In the genomic region with DNA sequence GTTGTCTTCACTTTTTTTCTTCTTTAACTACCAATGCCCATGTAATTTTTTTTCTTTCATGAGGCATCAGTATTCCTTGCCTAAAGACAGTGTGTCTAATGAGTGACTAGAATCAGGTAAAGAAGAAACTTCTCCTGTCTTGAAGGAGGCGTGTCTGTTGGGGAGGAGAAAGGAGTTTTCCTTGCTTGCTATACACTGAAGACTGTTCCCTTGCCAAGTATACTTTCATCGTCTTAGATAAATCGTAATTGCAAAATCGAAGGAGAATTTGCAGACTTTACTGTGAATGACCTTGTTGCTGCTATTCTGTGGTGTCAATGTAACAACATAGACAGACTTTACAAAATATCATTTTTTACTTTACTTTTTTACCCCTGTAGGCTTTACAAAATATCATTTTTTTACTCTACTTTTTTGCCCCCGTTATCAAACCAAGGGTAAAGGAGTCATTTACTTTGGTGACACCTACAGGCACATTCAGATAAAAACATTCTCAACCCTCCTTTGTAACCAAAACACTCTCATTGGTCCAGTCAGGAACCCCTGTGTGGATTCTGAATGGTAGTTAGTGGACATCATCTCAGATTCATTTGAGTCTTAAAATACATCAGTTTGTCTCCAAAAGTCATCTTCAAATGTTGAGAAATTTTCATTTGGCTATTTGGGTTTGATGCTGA, we compare ENCODE assay signal across 8 cellular contexts.
A peak's percentile ranks its signal among the peaks of the same experiment; 100 is the strongest.
DNase-seq lines count a peak whose midpoint lies in the region; ATAC-seq, FAIRE-seq and TF ChIP-seq lines count a peak whose summit lies in the region.

No MANE protein-coding gene starts in this region.

- no peak for TF ChIP-seq POLR2A in breast epithelium (IDR thresholded peaks at IDR 0.05)

- CTCF ChIA-PET in MCF 10A (lab: Yijun Ruan, JAX): interaction anchor here (0.7 to 2.5 kb wide), 8 partner anchors 10 to 547 kb away, joined by 3 to 21 read pairs (median 3); no protein-coding TSS in a partner anchor

- H3K27ac ChIP-seq in breast epithelium (no peak overlapping the region), astrocyte (ENCODE audit: low read depth, low read length) (peak overlapping the region; percentile 84), osteoblast (ENCODE audit: low read depth, low read length) (peak overlapping the region; percentile 89)

- H3K4me2 ChIP-seq in astrocyte (ENCODE audit: low read length) (no peak overlapping the region), osteoblast (ENCODE audit: insufficient read depth, low read length) (no peak overlapping the region)

- H3K4me1 Mint-ChIP-seq in MCF 10A (ENCODE audit: insufficient read depth, unreplicated experiment) (peaks cover 45% of the 10 kb centered on the region), astrocyte (ENCODE audit: low read depth, unreplicated experiment) (peaks cover 25% of the 10 kb centered on the region)
- H3K4me1 Mint-ChIP-seq in activated T-helper 1 cell treated with anti-CD3 and anti-CD28 coated beads, Interleukin-12 subunit alpha, Interleukin-12 subunit beta, Interleukin-2, Interleukin-4 antibody, amounts not matched to agents 30 ng/mL and 10 ng/mL and 1 ng/mL, durations not matched to agents 14 hours and 24 hours and 36 hours (ENCODE audit: low read depth): peaks cover 10% of the 10 kb centered on the region

- TF ChIP-seq CTCF in MCF 10A (IDR thresholded peaks at IDR 0.05; ENCODE audit: unreplicated experiment) (peak; percentile 17), breast epithelium (IDR thresholded peaks at IDR 0.05) (peak in 1 of 3 donors; percentile 21), astrocyte (IDR thresholded peaks at IDR 0.05; ENCODE audit: insufficient read depth, low read depth, low read length) (no peak), osteoblast (IDR thresholded peaks at IDR 0.05; ENCODE audit: extremely low read depth, low read depth, low read length) (peak; percentile 43)

- DNase-seq in MCF 10A (ENCODE audit: unreplicated experiment) (peak; percentile 44), breast epithelium (ENCODE audit: low spot score in 2 of 2) (no peak), astrocyte (ENCODE audit: low read depth) (no peak), osteoblast (ENCODE audit: insufficient read length, low spot score, missing footprints) (peak; percentile 17), NCI-H1694 (lab: John Stamatoyannopoulos, UW) (no peak), posterior cingulate gyrus (no peak)
- no peak for DNase-seq in activated T-helper 1 cell treated with anti-CD3 and anti-CD28 coated beads, Interleukin-12 subunit alpha, Interleukin-12 subunit beta, Interleukin-2, Interleukin-4 antibody, amounts not matched to agents 30 ng/mL and 10 ng/mL and 1 ng/mL, durations not matched to agents 14 hours and 24 hours and 36 hours (ENCODE audit: low spot score)

- peak overlapping the region; percentile 52 for H3K27ac Mint-ChIP-seq in MCF 10A (ENCODE audit: low read depth, unreplicated experiment)
- H3K27ac Mint-ChIP-seq in astrocyte (ENCODE audit: unreplicated experiment): no peak overlapping the region
- no peak overlapping the region for H3K27ac Mint-ChIP-seq in activated T-helper 1 cell treated with anti-CD3 and anti-CD28 coated beads, Interleukin-12 subunit alpha, Interleukin-12 subunit beta, Interleukin-2, Interleukin-4 antibody, amounts not matched to agents 30 ng/mL and 10 ng/mL and 1 ng/mL, durations not matched to agents 14 hours and 24 hours and 36 hours

- no peak overlapping the region for H3K4me3 ChIP-seq in breast epithelium
- H3K4me3 ChIP-seq in astrocyte (ENCODE audit: insufficient read depth, low read depth, low read length): no peak overlapping the region
- H3K4me3 ChIP-seq in osteoblast (ENCODE audit: insufficient read depth, low read length): no peak overlapping the region

- no peaks in the 10 kb centered on the region for H3K27me3 ChIP-seq in breast epithelium
- no peaks in the 10 kb centered on the region for H3K27me3 ChIP-seq in astrocyte (ENCODE audit: insufficient read depth, low read length)
- H3K27me3 ChIP-seq in osteoblast (ENCODE audit: insufficient read depth, low read length): no peaks in the 10 kb centered on the region

- FAIRE-seq in astrocyte (lab: Jason Lieb, UNC): peak; percentile 23

- intact Hi-C loops in MCF 10A (cut with micrococcal nuclease) (loop anchor here (1.0 to 10.0 kb wide), 5 partner anchors 69 to 606 kb away; no protein-coding TSS in a partner anchor), breast epithelium (cut with DNase I; ENCODE audit: low total_unique reads) (no loop called here), posterior cingulate gyrus (cut with DNase I) (loop anchor here (2.0 kb wide), 1 partner anchor 548 kb away; no protein-coding TSS in a partner anchor)
- intact Hi-C loops in activated T-helper 1 cell treated with anti-CD3 and anti-CD28 coated beads, Interleukin-12 subunit alpha, Interleukin-12 subunit beta, Interleukin-2, Interleukin-4 antibody, amounts not matched to agents 30 ng/mL and 10 ng/mL and 1 ng/mL, durations not matched to agents 14 hours and 24 hours and 36 hours (cut with micrococcal nuclease): loop anchor here (1.0 to 5.0 kb wide), 2 partner anchors 224 to 549 kb away; no protein-coding TSS in a partner anchor

- no peaks in the 10 kb centered on the region for H3K36me3 ChIP-seq in breast epithelium
- no peaks in the 10 kb centered on the region for H3K36me3 ChIP-seq in astrocyte (ENCODE audit: insufficient read depth, low read length)
- H3K36me3 ChIP-seq in osteoblast (ENCODE audit: insufficient read depth, low read length): no peaks in the 10 kb centered on the region

- H4K20me1 ChIP-seq in astrocyte (ENCODE audit: insufficient read depth, low read length) (no peaks in the 10 kb centered on the region), osteoblast (ENCODE audit: insufficient read depth, low read length) (no peaks in the 10 kb centered on the region)

- H2AFZ ChIP-seq in astrocyte (ENCODE audit: low read depth, low read length) (peak overlapping the region; percentile 23), osteoblast (ENCODE audit: low read length) (no peak overlapping the region)

- H3K4me3 Mint-ChIP-seq in MCF 10A (ENCODE audit: unreplicated experiment): no peak overlapping the region
- no peak overlapping the region for H3K4me3 Mint-ChIP-seq in astrocyte (ENCODE audit: unreplicated experiment)
- no peak overlapping the region for H3K4me3 Mint-ChIP-seq in activated T-helper 1 cell treated with anti-CD3 and anti-CD28 coated beads, Interleukin-12 subunit alpha, Interleukin-12 subunit beta, Interleukin-2, Interleukin-4 antibody, amounts not matched to agents 30 ng/mL and 10 ng/mL and 1 ng/mL, durations not matched to agents 14 hours and 24 hours and 36 hours

- H3K4me1 ChIP-seq in breast epithelium (peaks cover 0 to 5% of the 10 kb centered on the region in 2 donors), astrocyte (ENCODE audit: insufficient read depth, low read length) (peaks cover 33% of the 10 kb centered on the region), osteoblast (ENCODE audit: insufficient read depth, low read length) (peaks cover 42% of the 10 kb centered on the region)

- POLR2A ChIA-PET in MCF 10A (lab: Yijun Ruan, JAX): interaction anchor here (0.7 to 2.6 kb wide), 5 partner anchors 9 to 229 kb away, joined by 3 to 16 read pairs (median 4); no protein-coding TSS in a partner anchor

- H3K79me2 ChIP-seq in astrocyte (ENCODE audit: insufficient read depth, low read length) (no peaks in the 10 kb centered on the region), osteoblast (ENCODE audit: insufficient read depth, low read length) (no peaks in the 10 kb centered on the region)

- H3K9ac ChIP-seq in astrocyte (ENCODE audit: low read length): peak overlapping the region; percentile 45

- peaks cover 7% of the 10 kb centered on the region for H3K9me3 Mint-ChIP-seq in MCF 10A (ENCODE audit: unreplicated experiment)
- H3K9me3 Mint-ChIP-seq in astrocyte (ENCODE audit: unreplicated experiment): peaks cover 2% of the 10 kb centered on the region
- H3K9me3 Mint-ChIP-seq in activated T-helper 1 cell treated with anti-CD3 and anti-CD28 coated beads, Interleukin-12 subunit alpha, Interleukin-12 subunit beta, Interleukin-2, Interleukin-4 antibody, amounts not matched to agents 30 ng/mL and 10 ng/mL and 1 ng/mL, durations not matched to agents 14 hours and 24 hours and 36 hours: no peaks in the 10 kb centered on the region

- no TSS peak for BruUV-seq in MCF 10A (replicated peaks; lab: Mats Ljungman, UMichigan)

- no peaks in the 10 kb centered on the region for H3K36me3 Mint-ChIP-seq in MCF 10A (ENCODE audit: insufficient read depth, unreplicated experiment)
- H3K36me3 Mint-ChIP-seq in astrocyte (ENCODE audit: low read depth, unreplicated experiment): no peaks in the 10 kb centered on the region
- no peaks in the 10 kb centered on the region for H3K36me3 Mint-ChIP-seq in activated T-helper 1 cell treated with anti-CD3 and anti-CD28 coated beads, Interleukin-12 subunit alpha, Interleukin-12 subunit beta, Interleukin-2, Interleukin-4 antibody, amounts not matched to agents 30 ng/mL and 10 ng/mL and 1 ng/mL, durations not matched to agents 14 hours and 24 hours and 36 hours (ENCODE audit: low read depth)

- H3K27me3 Mint-ChIP-seq in MCF 10A (ENCODE audit: insufficient read depth, unreplicated experiment) (no peaks in the 10 kb centered on the region), astrocyte (ENCODE audit: low read depth, unreplicated experiment) (no peaks in the 10 kb centered on the region)
- H3K27me3 Mint-ChIP-seq in activated T-helper 1 cell treated with anti-CD3 and anti-CD28 coated beads, Interleukin-12 subunit alpha, Interleukin-12 subunit beta, Interleukin-2, Interleukin-4 antibody, amounts not matched to agents 30 ng/mL and 10 ng/mL and 1 ng/mL, durations not matched to agents 14 hours and 24 hours and 36 hours (ENCODE audit: insufficient read depth): peaks cover 3% of the 10 kb centered on the region

- H3K9me3 ChIP-seq in breast epithelium (no peaks in the 10 kb centered on the region), astrocyte (ENCODE audit: insufficient read depth, low read depth, low read length) (no peaks in the 10 kb centered on the region), osteoblast (ENCODE audit: low read depth, low read length) (no peaks in the 10 kb centered on the region)

- peak; percentile 67 for ATAC-seq in HG03196 (IDR thresholded peaks at IDR 0.05; ENCODE audit: unreplicated experiment)

Comparison
In these comparisons a context has a peak if more than half of its experiments do, and no peak if none do; other contexts are left out.
1. DNase-seq: peak in MCF 10A (single experiment) and osteoblast (single experiment); none in breast epithelium (0 of 2), astrocyte (single experiment), activated T-helper 1 cell treated with anti-CD3 and anti-CD28 coated beads, Interleukin-12 subunit alpha, Interleukin-12 subunit beta, Interleukin-2, Interleukin-4 antibody, amounts not matched to agents 30 ng/mL and 10 ng/mL and 1 ng/mL, durations not matched to agents 14 hours and 24 hours and 36 hours (single experiment), NCI-H1694 (single experiment) and posterior cingulate gyrus (0 of 10).
2. H3K27ac ChIP-seq: peak in astrocyte (single experiment) and osteoblast (single experiment); none in breast epithelium (0 of 2).